In genomic region chr12:89087876-89088275, GRCh38 we compare ENCODE assay signal across 15 cellular contexts.
DNase-seq lines count a peak whose midpoint lies in the region; ATAC-seq and TF ChIP-seq lines count a peak whose summit lies in the region.
"Had no signal": no experiment of that assay in that cellular context is flagged by ENCODE, and none has a peak within 500 bp of the region (broad histone marks: within the 10 kb centered on the region; RNA-seq: fewer than 3 reads in every experiment).

No MANE protein-coding gene starts in this region.

- H3K4me1 ChIP-seq in endodermal cell (ENCODE audit: control insufficient read depth, insufficient read depth, low read length), result peaks cover 5% of the 10 kb centered on the region

- peak overlapping the region; percentile 21 for H3K27ac ChIP-seq in endodermal cell (ENCODE audit: low read depth, low read length)

- H3K9ac ChIP-seq in endodermal cell (ENCODE audit: extremely low read depth, low read length, poor library complexity, severe bottlenecking), result peak overlapping the region; percentile 31

- no peak for ATAC-seq in GM21786 (IDR thresholded peaks at IDR 0.05; ENCODE audit: unreplicated experiment)
- ATAC-seq: HCT116 had no signal

- H3K4me3 ChIP-seq in endodermal cell (ENCODE audit: low read length), result peak overlapping the region; percentile 20

- H3K27me3 Mint-ChIP-seq in T-helper 2 cell treated with Interferon-gamma antibody and Interleukin-4, amounts not matched to agents 5 μg/mL and 100 μg/mL, for 36 hours (ENCODE audit: low read depth), result no peaks in the 10 kb centered on the region
- H3K27me3 Mint-ChIP-seq in endodermal cell (ENCODE audit: insufficient read depth), result no peaks in the 10 kb centered on the region

- peak overlapping the region; percentile 2 for H3K27ac Mint-ChIP-seq in T-helper 2 cell treated with Interferon-gamma antibody and Interleukin-4, amounts not matched to agents 5 μg/mL and 100 μg/mL, for 36 hours
- H3K27ac Mint-ChIP-seq in endodermal cell, result peak overlapping the region; percentile 69

- H3K9me3 ChIP-seq in endodermal cell (ENCODE audit: control insufficient read depth, low read length), result peaks cover 38% of the 10 kb centered on the region

- DNase-seq in T-helper 2 cell treated with Interferon-gamma antibody and Interleukin-4, amounts not matched to agents 5 μg/mL and 100 μg/mL, for 36 hours (ENCODE audit: low spot score), result no peak
- DNase-seq in T-helper 2 cell (no peak), endodermal cell (peak; percentile 73), islet precursor cell (peak; percentile 65), GDM1 (lab: John Stamatoyannopoulos, UW) (no peak), NCI-H1694 (lab: John Stamatoyannopoulos, UW) (no peak)
- no peak for DNase-seq in activated CD4-positive, alpha-beta T cell treated with anti-CD3 and anti-CD28 coated beads, Interleukin-2, amount 50 U/mL, for 1 hour
- DNase-seq: 8988T, C1 segment of cervical spinal cord, KBM-7, NCI-H1048, NCI-H146, NCI-H2107 had no signal

- no peaks in the 10 kb centered on the region for H3K36me3 ChIP-seq in endodermal cell (ENCODE audit: control insufficient read depth, insufficient read depth, low read length)

- peaks cover 8% of the 10 kb centered on the region for H3K36me3 Mint-ChIP-seq in T-helper 2 cell treated with Interferon-gamma antibody and Interleukin-4, amounts not matched to agents 5 μg/mL and 100 μg/mL, for 36 hours (ENCODE audit: low read depth)
- peaks cover 14% of the 10 kb centered on the region for H3K36me3 Mint-ChIP-seq in endodermal cell (ENCODE audit: low read depth)

- no peaks in the 10 kb centered on the region for H3K27me3 ChIP-seq in endodermal cell (ENCODE audit: control insufficient read depth, insufficient read depth, low read length, poor library complexity, severe bottlenecking)

- peak; percentile 16 for TF ChIP-seq CTCF in endodermal cell (conservative IDR thresholded peaks at IDR 0.05)

- no peak overlapping the region for H3K4me3 Mint-ChIP-seq in T-helper 2 cell treated with Interferon-gamma antibody and Interleukin-4, amounts not matched to agents 5 μg/mL and 100 μg/mL, for 36 hours
- peak overlapping the region; percentile 4 for H3K4me3 Mint-ChIP-seq in endodermal cell

- peaks cover 11% of the 10 kb centered on the region for H3K4me1 Mint-ChIP-seq in T-helper 2 cell treated with Interferon-gamma antibody and Interleukin-4, amounts not matched to agents 5 μg/mL and 100 μg/mL, for 36 hours (ENCODE audit: low read depth)
- peaks cover 26% of the 10 kb centered on the region for H3K4me1 Mint-ChIP-seq in endodermal cell

- WGBS in endodermal cell (ENCODE audit: insufficient coverage in 1 of 2, insufficient read length in 1 of 2), 2 experiments, result 0 to 14% methylated on average over 1 of the region's 1 CpG

- H3K9me3 Mint-ChIP-seq in T-helper 2 cell treated with Interferon-gamma antibody and Interleukin-4, amounts not matched to agents 5 μg/mL and 100 μg/mL, for 36 hours, result peaks cover 41% of the 10 kb centered on the region
- peaks cover 34% of the 10 kb centered on the region for H3K9me3 Mint-ChIP-seq in endodermal cell

Comparison
In these comparisons a context has a peak if more than half of its experiments do, and no peak if none do; other contexts are left out.
1. DNase-seq: peak in endodermal cell (single experiment) and islet precursor cell (single experiment); none in T-helper 2 cell treated with Interferon-gamma antibody and Interleukin-4, amounts not matched to agents 5 μg/mL and 100 μg/mL, for 36 hours (single experiment), T-helper 2 cell (0 of 5), GDM1 (single experiment), NCI-H1694 (single experiment) and activated CD4-positive, alpha-beta T cell treated with anti-CD3 and anti-CD28 coated beads, Interleukin-2, amount 50 U/mL, for 1 hour (single experiment).